In the genomic region with DNA sequence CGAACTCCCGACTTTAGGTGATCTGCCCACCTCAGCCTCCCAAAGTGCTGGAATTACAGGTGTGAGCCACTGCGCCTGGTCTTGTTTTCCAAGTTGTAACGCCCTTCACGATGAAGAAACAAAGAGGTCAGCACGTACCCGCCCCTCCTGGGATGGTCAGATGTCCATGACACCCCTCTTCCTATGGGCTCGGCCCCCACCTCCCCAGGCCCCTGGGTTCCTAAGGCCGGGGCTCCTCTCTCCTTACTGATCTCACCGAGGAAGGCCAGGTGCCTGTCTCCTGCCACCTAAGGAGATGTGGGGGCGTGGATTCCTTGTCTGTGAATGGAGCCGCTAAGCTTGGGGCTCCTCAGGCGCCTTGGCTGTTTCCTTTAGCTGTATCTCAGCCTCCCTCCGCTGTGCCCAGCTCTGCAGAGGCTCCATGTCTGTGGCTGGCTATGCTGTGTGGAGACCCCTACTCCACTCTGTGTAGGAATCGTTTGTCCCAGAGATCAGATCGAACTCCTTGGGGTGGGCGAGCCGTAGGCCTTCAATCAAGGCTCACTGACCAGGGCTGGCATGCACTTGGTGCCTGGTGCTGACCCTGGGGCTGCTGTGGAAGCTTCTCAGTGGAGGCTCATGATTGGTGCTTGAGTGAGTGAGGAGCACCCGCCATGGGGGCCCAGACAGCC, we compare ENCODE assay signal across 1 cellular context.
TF ChIP-seq lines count a peak whose summit lies in the region.

No MANE protein-coding gene starts in this region.

TF ChIP-seq in H1, 55 proteins besides CTCF, POLR2A, EP300 and RAD21:
- TF ChIP-seq GABPA (IDR thresholded peaks at IDR 0.05; ENCODE audit: borderline replicate concordance, insufficient read depth, low read length) = no peak
- no peak for TF ChIP-seq RBBP5 (IDR thresholded peaks at IDR 0.05; ENCODE audit: borderline replicate concordance, low read depth, low read length)
- no peak for TF ChIP-seq CREB1 (IDR thresholded peaks at IDR 0.05)
- TF ChIP-seq TEAD4 (IDR thresholded peaks at IDR 0.05; ENCODE audit: low read depth, low read length) = no peak
- TF ChIP-seq SAP30 (IDR thresholded peaks at IDR 0.05; ENCODE audit: insufficient read depth, insufficient replicate concordance, low read length) = no peak
- TF ChIP-seq, protein P1, sequence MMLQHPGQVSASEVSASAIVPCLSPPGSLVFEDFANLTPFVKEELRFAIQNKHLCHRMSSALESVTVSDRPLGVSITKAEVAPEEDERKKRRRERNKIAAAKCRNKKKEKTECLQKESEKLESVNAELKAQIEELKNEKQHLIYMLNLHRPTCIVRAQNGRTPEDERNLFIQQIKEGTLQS (IDR thresholded peaks at IDR 0.05; ENCODE audit: insufficient read depth, low read depth, low read length) = no peak
- TF ChIP-seq FOSL1 (IDR thresholded peaks at IDR 0.05; ENCODE audit: insufficient read depth, low read depth, low read length) = no peak
- TF ChIP-seq NRF1 (IDR thresholded peaks at IDR 0.05; ENCODE audit: low read depth, low read length) = no peak
- TF ChIP-seq HDAC2 (IDR thresholded peaks at IDR 0.05; ENCODE audit: borderline replicate concordance in 1 of 2, low read depth in 2 of 2, low read length in 2 of 2) = no peak
- TF ChIP-seq POLR2AphosphoS5 (IDR thresholded peaks at IDR 0.05; ENCODE audit: low read depth, low read length) = no peak
- no peak for TF ChIP-seq NANOG (IDR thresholded peaks at IDR 0.05; ENCODE audit: insufficient read depth, low read depth, low read length, poor library complexity, severe bottlenecking)
